Comparison of ENCODE assay signal across 1 cellular context in genomic region chr17:58205936-58206335, GRCh38.
TF ChIP-seq lines count a peak whose summit lies in the region.

No MANE protein-coding gene starts in this region.

TF ChIP-seq in SK-N-SH, 30 proteins besides CTCF, POLR2A, EP300 and RAD21 (continued from another document):
- TF ChIP-seq REST (IDR thresholded peaks at IDR 0.05; ENCODE audit: low read depth, low read length) (no peak), TEAD4 (IDR thresholded peaks at IDR 0.05; ENCODE audit: borderline replicate concordance, insufficient read depth) (no peak), NFIC (IDR thresholded peaks at IDR 0.05; ENCODE audit: borderline replicate concordance) (no peak), SMC3 (IDR thresholded peaks at IDR 0.05; ENCODE audit: low read depth, low read length) (no peak), POLR2AphosphoS5 (IDR thresholded peaks at IDR 0.05; ENCODE audit: low read depth, low read length) (no peak), FOXM1 (IDR thresholded peaks at IDR 0.05; ENCODE audit: low read depth) (no peak)
